8 cellular contexts compared by ENCODE assay signal in genomic region chr12:45122776-45123380, GRCh38.
A peak's percentile ranks its signal among the peaks of the same experiment; 100 is the strongest.
DNase-seq lines count a peak whose midpoint lies in the region; ATAC-seq lines count a peak whose summit lies in the region.

No MANE protein-coding gene starts in this region.

- no peaks in the 10 kb centered on the region for H3K4me1 ChIP-seq in ACC112 (ENCODE audit: control insufficient read depth, insufficient read depth, low read length, unreplicated experiment)
- no peaks in the 10 kb centered on the region for H3K4me1 ChIP-seq in HAP-1

- H3K36me3 ChIP-seq in ACC112 (ENCODE audit: insufficient read depth, low read length) (no peaks in the 10 kb centered on the region), HAP-1 (replicated peaks) (no peaks in the 10 kb centered on the region)

- H3K79me2 ChIP-seq in ACC112 (ENCODE audit: control insufficient read depth, insufficient read depth, low read length, unreplicated experiment) = no peaks in the 10 kb centered on the region

- no peak overlapping the region for H3K27ac ChIP-seq in ACC112 (ENCODE audit: low read depth, low read length)

- DNase-seq in HAP-1 (ENCODE audit: low spot score in 2 of 2) (peak; percentile 12 to 28), RKO (ENCODE audit: low spot score) (peak; percentile 69), foreskin melanocyte (peak; percentile 32), AG08395 (ENCODE audit: low spot score) (no peak), SKM-1 (lab: John Stamatoyannopoulos, UW; ENCODE audit: unreplicated experiment) (no peak)

- H2AFZ ChIP-seq in ACC112 (ENCODE audit: low read length, unreplicated experiment) = peak overlapping the region; percentile 33

- in situ Hi-C loops in HAP-1 (cut with MboI; ENCODE audit: low sequenced_read_pairs) = no loop called here

- H3K4me3 ChIP-seq in ACC112 (ENCODE audit: low read depth, low read length) (no peak overlapping the region), HAP-1 (no peak overlapping the region)

- no peaks in the 10 kb centered on the region for H3K9me3 ChIP-seq in HAP-1

- ATAC-seq in HG03097 (IDR thresholded peaks at IDR 0.05; ENCODE audit: low FRiP score, unreplicated experiment) (no peak), GM21423 (IDR thresholded peaks at IDR 0.05; ENCODE audit: unreplicated experiment) (no peak)

- H3K27me3 ChIP-seq in ACC112 (ENCODE audit: insufficient read depth, low read length) (peaks cover 32% of the 10 kb centered on the region), HAP-1 (ENCODE audit: low read depth) (no peaks in the 10 kb centered on the region)

Comparison
In these comparisons a context has a peak if more than half of its experiments do, and no peak if none do; other contexts are left out.
1. DNase-seq: peak in HAP-1 (2 of 2), RKO (single experiment) and foreskin melanocyte (single experiment); none in AG08395 (single experiment) and SKM-1 (single experiment).